Comparison of ENCODE assay signal across 13 cellular contexts in genomic region chr3:186170516-186170915, GRCh38.
A peak's percentile ranks its signal among the peaks of the same experiment; 100 is the strongest.
DNase-seq lines count a peak whose midpoint lies in the region; ATAC-seq, FAIRE-seq and TF ChIP-seq lines count a peak whose summit lies in the region.
"Had no signal": no experiment of that assay in that cellular context is flagged by ENCODE, and none has a peak within 500 bp of the region (broad histone marks: within the 10 kb centered on the region; RNA-seq: fewer than 3 reads in every experiment).

No MANE protein-coding gene starts in this region.

- no peak overlapping the region for H3K27ac ChIP-seq in BLaER1
- H3K27ac ChIP-seq in GM12878 (ENCODE audit: control insufficient read depth, insufficient read depth): no peak overlapping the region
- H3K27ac ChIP-seq in suprapubic skin: peak overlapping the region; percentile 48
- no peak overlapping the region for H3K27ac ChIP-seq in dorsolateral prefrontal cortex

- H3K9ac ChIP-seq in BLaER1: no peak overlapping the region
- no peak overlapping the region for H3K9ac ChIP-seq in GM12878 (ENCODE audit: control insufficient read depth, insufficient read depth, low read length)

- H2AFZ ChIP-seq in GM12878 (ENCODE audit: control insufficient read depth, low read depth, low read length): no peak overlapping the region

- in situ Hi-C loops in GM12878 (cut with MboI): no loop called here

- TF ChIP-seq CTCF in GM12878 (IDR thresholded peaks at IDR 0.05 in 2 of 3, conservative IDR thresholded peaks at IDR 0.05 in 1 of 3; ENCODE audit: control insufficient read depth in 2 of 3, extremely low read depth in 1 of 3, insufficient read depth in 1 of 3, low read depth in 3 of 3, low read length in 3 of 3): no peak
- no peak for TF ChIP-seq CTCF in suprapubic skin (IDR thresholded peaks at IDR 0.05)
- no peak for TF ChIP-seq CTCF in dorsolateral prefrontal cortex (IDR thresholded peaks at IDR 0.05 in 54 of 56, conservative IDR thresholded peaks at IDR 0.05 in 2 of 56; ENCODE audit: low read depth in 1 of 56, partially characterized antibody in 56 of 56)
- TF ChIP-seq CTCF in GM10248 (IDR thresholded peaks at IDR 0.05; ENCODE audit: control extremely low read depth, extremely low read depth, low read depth, missing control alignments): no peak

- H3K4me1 ChIP-seq in BLaER1 (peaks cover 21% of the 10 kb centered on the region), GM12878 (ENCODE audit: control insufficient read depth, insufficient read depth, low read length) (no peaks in the 10 kb centered on the region), suprapubic skin (peaks cover 44% of the 10 kb centered on the region)

- POLR2A ChIA-PET in GM12878 (lab: Charles Lee) (no interaction called here), GM10248 (lab: Yijun Ruan, JAX) (no interaction called here)

- TF ChIP-seq EP300 in GM12878 (IDR thresholded peaks at IDR 0.05; ENCODE audit: borderline replicate concordance in 1 of 2, control insufficient read depth in 1 of 2, low read depth in 2 of 2, low read length in 2 of 2) (no peak), suprapubic skin (IDR thresholded peaks at IDR 0.05) (no peak)

- H3K27me3 ChIP-seq in BLaER1: no peaks in the 10 kb centered on the region
- H3K27me3 ChIP-seq in GM12878 (replicated peaks in 1 of 2; ENCODE audit: control insufficient read depth in 2 of 2, insufficient read depth in 2 of 2, low read length in 1 of 2): no peaks in the 10 kb centered on the region
- no peaks in the 10 kb centered on the region for H3K27me3 ChIP-seq in suprapubic skin
- no peaks in the 10 kb centered on the region for H3K27me3 ChIP-seq in dorsolateral prefrontal cortex

- RAD21 ChIA-PET in GM12878 (lab: Charles Lee; ENCODE audit: unreplicated experiment): no interaction called here

- SMC1A ChIA-PET in GM12878 (lab: Charles Lee; ENCODE audit: uncharacterized antibody, unreplicated experiment): interaction anchor here (0.9 to 1.1 kb wide), 3 partner anchors 18 to 42 kb away, joined by 3 to 4 read pairs (median 3); no protein-coding TSS in a partner anchor

- H3K4me2 ChIP-seq in BLaER1 (peak overlapping the region; percentile 20; the same call in 1 of the 2 replicates), GM12878 (ENCODE audit: control insufficient read depth, insufficient read depth) (no peak overlapping the region)

- no peaks in the 10 kb centered on the region for H3K79me2 ChIP-seq in GM12878 (ENCODE audit: control insufficient read depth, insufficient read depth, low read length)

- H4K20me1 ChIP-seq in BLaER1 (no peaks in the 10 kb centered on the region), GM12878 (ENCODE audit: control insufficient read depth, insufficient read depth) (no peaks in the 10 kb centered on the region)

- 61% methylated on average over 2 of the region's 2 CpGs for WGBS in GM12878 (ENCODE audit: insufficient coverage, insufficient replicate concordance, low lambda C conversion rate, missing lambda C conversion rate)
- 22% methylated on average over 2 of the region's 2 CpGs for WGBS in suprapubic skin

- H3K36me3 ChIP-seq in BLaER1 (no peaks in the 10 kb centered on the region; the same call in 1 of the 2 replicates), GM12878 (ENCODE audit: control insufficient read depth in 2 of 2, insufficient read depth in 2 of 2, low read length in 1 of 2) (no peaks in the 10 kb centered on the region), suprapubic skin (no peaks in the 10 kb centered on the region)

- DNase-seq in GM19239 (ENCODE audit: insufficient read length, low spot score) (no peak), GM12878 (ENCODE audit: low read depth, low spot score) (no peak), suprapubic skin (ENCODE audit: low spot score in 2 of 2) (no peak), dorsolateral prefrontal cortex (no peak), GM10248 (ENCODE audit: extremely low spot score) (no peak), GM19240 (ENCODE audit: insufficient read length, low spot score) (no peak)
- DNase-seq: CD4-positive, CD25-positive, alpha-beta regulatory T cell; DMS53; GF-D8 had no signal

- no peak for TF ChIP-seq POLR2A in GM12878 (IDR thresholded peaks at IDR 0.05; ENCODE audit: low read depth, low read length)
- TF ChIP-seq POLR2A in suprapubic skin (IDR thresholded peaks at IDR 0.05): no peak

- ATAC-seq in GM12878: peak; percentile 51
- ATAC-seq: HCT116, K562 had no signal

- no TSS peak for BruUV-seq in GM12878 (replicated peaks; lab: Mats Ljungman, UMichigan)

- CTCF ChIA-PET in GM12878 (lab: Yijun Ruan, JAX): interaction anchor here (0.9 kb wide), 1 partner anchor 71 kb away, joined by 3 read pairs; no protein-coding TSS in a partner anchor
- CTCF ChIA-PET in GM10248 (lab: Yijun Ruan, JAX): interaction anchor here (2.3 kb wide), 1 partner anchor 9 kb away, joined by 11 read pairs; no protein-coding TSS in a partner anchor

- FAIRE-seq in GM19239 (lab: Jason Lieb, UNC) (peak; percentile 55), GM12878 (lab: Jason Lieb, UNC) (no peak)
- FAIRE-seq: A204.1, K562 had no signal

- 0 out of 2 replicates have a peak, but pooled peaks cover 4% of the 10 kb centered on the region for H3K9me3 ChIP-seq in BLaER1
- H3K9me3 ChIP-seq in GM12878 (replicated peaks; ENCODE audit: control insufficient read depth, insufficient read depth, low read length): no peaks in the 10 kb centered on the region
- H3K9me3 ChIP-seq in suprapubic skin: no peaks in the 10 kb centered on the region

- intact Hi-C loops in GM12878 (cut with micrococcal nuclease; ENCODE audit: unreplicated experiment): no loop called here
- intact Hi-C loops in dorsolateral prefrontal cortex (cut with DNase I): no loop called here

- H3K4me3 ChIP-seq in BLaER1 (no peak overlapping the region), GM12878 (no peak overlapping the region), suprapubic skin (no peak overlapping the region), dorsolateral prefrontal cortex (no peak overlapping the region)
- H3K4me3 ChIP-seq: K562 had no signal

- TF ChIP-seq RAD21 in GM12878 (IDR thresholded peaks at IDR 0.05; ENCODE audit: insufficient read depth, low read depth, low read length): no peak

TF ChIP-seq in GM12878, 131 proteins besides CTCF, POLR2A, EP300 and RAD21:
- TF ChIP-seq HCFC1 (IDR thresholded peaks at IDR 0.05; ENCODE audit: low read length) (no peak), PAX5 (IDR thresholded peaks at IDR 0.05; ENCODE audit: borderline replicate concordance, low read depth, low read length) (no peak), NR2C2 (IDR thresholded peaks at IDR 0.05; ENCODE audit: borderline replicate concordance, control insufficient read depth, insufficient read length, low read depth) (no peak), CBX5 (IDR thresholded peaks at IDR 0.05; ENCODE audit: low read depth) (no peak), POLR2AphosphoS2 (IDR thresholded peaks at IDR 0.05; ENCODE audit: low read depth, low read length) (no peak), SUPT20H (IDR thresholded peaks at IDR 0.05; ENCODE audit: borderline replicate concordance, control insufficient read depth, low read depth, low read length) (no peak), YY1 (IDR thresholded peaks at IDR 0.05; ENCODE audit: low read depth, low read length) (no peak), NR2C1 (IDR thresholded peaks at IDR 0.05) (no peak), NFXL1 (IDR thresholded peaks at IDR 0.05; ENCODE audit: borderline replicate concordance) (no peak), MLLT1 (IDR thresholded peaks at IDR 0.05) (no peak), GABPA (IDR thresholded peaks at IDR 0.05; ENCODE audit: low read depth) (no peak), CEBPB (IDR thresholded peaks at IDR 0.05; ENCODE audit: borderline replicate concordance in 1 of 2, low read depth in 2 of 2, low read length in 2 of 2) (no peak), CHD2 (IDR thresholded peaks at IDR 0.05; ENCODE audit: borderline replicate concordance, low read depth, low read length) (no peak)
